ENCODE assay signal across 8 cellular contexts in the genomic region with DNA sequence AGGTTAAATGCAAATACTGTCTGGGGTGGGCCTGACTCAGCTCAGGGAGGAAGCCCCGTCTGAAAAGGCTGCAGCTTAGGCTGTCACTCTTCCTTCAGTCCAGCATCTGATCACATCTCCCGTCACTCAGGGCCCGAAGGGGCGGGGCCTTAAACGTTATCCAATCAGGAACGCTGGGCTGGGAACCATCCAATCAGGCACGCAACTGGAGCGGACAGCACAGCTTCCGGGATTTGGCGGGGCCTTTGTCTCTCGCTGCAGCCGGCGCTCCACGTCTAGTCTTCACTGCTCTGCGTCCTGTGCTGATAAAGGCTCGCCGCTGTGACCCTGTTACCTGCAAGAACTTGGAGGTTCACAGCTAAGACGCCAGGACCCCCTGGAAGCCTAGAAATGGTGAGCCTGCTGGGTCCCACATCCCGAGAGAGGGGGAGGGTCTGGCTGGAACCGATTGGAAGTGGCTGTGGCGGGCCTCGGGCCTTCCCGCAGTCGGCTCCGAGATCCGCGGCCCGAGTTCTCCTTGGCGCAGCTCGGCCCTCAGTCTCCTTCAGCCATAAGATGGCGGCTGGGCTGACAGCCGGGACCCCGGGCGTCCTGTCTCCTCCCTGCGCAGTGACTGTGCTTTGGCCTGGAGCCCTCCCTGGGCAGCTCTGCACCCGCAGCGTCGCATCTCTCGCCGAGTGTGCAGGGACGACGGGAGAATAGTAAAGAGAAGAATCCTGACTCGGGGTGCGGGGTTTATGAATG. TPM values are rescaled to one million over a fixed set of nuclear protein-coding genes. Genes with fewer than 3 reads are reported as not detected.
DNase-seq lines count a peak whose midpoint lies in the region; ATAC-seq and TF ChIP-seq lines count a peak whose summit lies in the region.

A gene (plus strand): TSS at position 248 of the 744 bp plus-strand sequence. CDS start 143 bp downstream, at position 391.

- BruUV-seq in Calu3 (replicated peaks; lab: Mats Ljungman, UMichigan): no TSS peak

- under 1% methylated on average over 44 of the region's 44 CpGs for WGBS in HUES64

- peak within 1 kb of the TSS; percentile 97 for H3K9ac ChIP-seq in HUES64 (ENCODE audit: low read depth, low read length)
- H3K9ac ChIP-seq in OCI-LY1 (ENCODE audit: low read length): peak within 1 kb of the TSS; percentile 87

- H3F3A ChIP-seq in OCI-LY1 (ENCODE audit: insufficient read depth, low read length): no peaks in the 10 kb centered on the region

- peaks cover 50% of the 10 kb centered on the region for H3K79me2 ChIP-seq in OCI-LY1 (ENCODE audit: insufficient read depth, low read length)

- intact Hi-C loops in Calu3 (cut with micrococcal nuclease; ENCODE audit: unreplicated experiment): no loop called here

- TF ChIP-seq CTCF in Calu3 (IDR thresholded peaks at IDR 0.05; ENCODE audit: unreplicated experiment) (no peak), OCI-LY1 (IDR thresholded peaks at IDR 0.05; ENCODE audit: low read length) (no peak), endothelial cell (IDR thresholded peaks at IDR 0.05; ENCODE audit: unreplicated experiment) (no peak), mesothelial cell of epicardium (IDR thresholded peaks at IDR 0.05; ENCODE audit: unreplicated experiment) (no peak)

- H3K9me3 Mint-ChIP-seq in Calu3 (ENCODE audit: low read depth, unreplicated experiment) (no peaks in the 10 kb centered on the region), endothelial cell (ENCODE audit: unreplicated experiment) (no peaks in the 10 kb centered on the region), mesothelial cell of epicardium (no peaks in the 10 kb centered on the region)

- CTCF ChIA-PET in Calu3 (lab: Charles Lee): no interaction called here

- H3K36me3 Mint-ChIP-seq in Calu3 (ENCODE audit: insufficient read depth, unreplicated experiment) (peaks cover 26% of the 10 kb centered on the region), endothelial cell (ENCODE audit: low read depth, unreplicated experiment) (peaks cover 8% of the 10 kb centered on the region), mesothelial cell of epicardium (peaks cover 6% of the 10 kb centered on the region)

- H3K27me3 Mint-ChIP-seq in Calu3 (ENCODE audit: unreplicated experiment): no peaks in the 10 kb centered on the region
- H3K27me3 Mint-ChIP-seq in endothelial cell (ENCODE audit: unreplicated experiment): no peaks in the 10 kb centered on the region
- no peaks in the 10 kb centered on the region for H3K27me3 Mint-ChIP-seq in mesothelial cell of epicardium (ENCODE audit: low read depth)

- H3K27me3 ChIP-seq in HUES64 (ENCODE audit: insufficient read depth, low read length) (no peaks in the 10 kb centered on the region), OCI-LY1 (ENCODE audit: insufficient read depth, low read length) (no peaks in the 10 kb centered on the region)

- H3K27ac Mint-ChIP-seq in Calu3 (ENCODE audit: unreplicated experiment) (peak within 1 kb of the TSS; percentile 91), endothelial cell (ENCODE audit: unreplicated experiment) (peak within 1 kb of the TSS; percentile 96), mesothelial cell of epicardium (peak within 1 kb of the TSS; percentile 99)

- H3K4me3 Mint-ChIP-seq in Calu3 (ENCODE audit: low read depth, unreplicated experiment): peak within 1 kb of the TSS; percentile 91
- H3K4me3 Mint-ChIP-seq in endothelial cell (ENCODE audit: unreplicated experiment): peak within 1 kb of the TSS; percentile 99
- H3K4me3 Mint-ChIP-seq in mesothelial cell of epicardium: peak within 1 kb of the TSS; percentile 97

- H3K4me1 ChIP-seq in HUES64 (ENCODE audit: insufficient read depth, low read length) (peaks cover 11% of the 10 kb centered on the region; the same call in 1 of the 2 replicates), OCI-LY1 (ENCODE audit: insufficient read depth, low read length, severe bottlenecking) (peaks cover 39% of the 10 kb centered on the region)

- H2AFZ ChIP-seq in OCI-LY1 (ENCODE audit: low read length): no peak within 1 kb of the TSS

- H3K36me3 ChIP-seq in HUES64 (ENCODE audit: insufficient read depth, low read length) (peaks cover 25% of the 10 kb centered on the region), OCI-LY1 (ENCODE audit: insufficient read depth, low read length) (peaks cover 46% of the 10 kb centered on the region)

- no peaks in the 10 kb centered on the region for H3K9me2 ChIP-seq in OCI-LY1 (ENCODE audit: low read depth, low read length)

- ATAC-seq in GM21447 (IDR thresholded peaks at IDR 0.05; ENCODE audit: unreplicated experiment): peak; percentile 100

- H3K4me2 ChIP-seq in OCI-LY1 (ENCODE audit: low read length): peak within 1 kb of the TSS; percentile 98

- H3K27ac ChIP-seq in HUES64 (ENCODE audit: low read depth, low read length) (peak within 1 kb of the TSS; percentile 96), OCI-LY1 (ENCODE audit: low read depth, low read length, poor library complexity, severe bottlenecking) (peak within 1 kb of the TSS; percentile 87)

- H3K4me1 Mint-ChIP-seq in Calu3 (ENCODE audit: low read depth, unreplicated experiment) (no peaks in the 10 kb centered on the region), endothelial cell (ENCODE audit: unreplicated experiment) (peaks cover 19% of the 10 kb centered on the region), mesothelial cell of epicardium (peaks cover 16% of the 10 kb centered on the region)

- DNase-seq in Calu3 (peak; percentile 93), endothelial cell (ENCODE audit: low spot score) (peak; percentile 95), mesothelial cell of epicardium (ENCODE audit: low spot score in 2 of 2, unreplicated experiment in 2 of 2) (peak; percentile 88 to 96)
- peak; percentile 94 for DNase-seq in activated CD8-positive, alpha-beta memory T cell treated with anti-CD3 and anti-CD28 coated beads, Interleukin-2, amount 50 U/mL, for 48 hours
- peak; percentile 93 for DNase-seq in stimulated activated CD8-positive, alpha-beta memory T cell treated with anti-CD3 and anti-CD28 coated beads, Interleukin-15, amount 100 ng/mL, for 48 hours (ENCODE audit: low read depth in 2 of 2)

- no peaks in the 10 kb centered on the region for H3K9me3 ChIP-seq in HUES64 (ENCODE audit: insufficient read depth, low read depth, low read length)
- no peaks in the 10 kb centered on the region for H3K9me3 ChIP-seq in OCI-LY1 (ENCODE audit: low read length)

- H3K4me3 ChIP-seq in HUES64 (ENCODE audit: low read length): peak within 1 kb of the TSS; percentile 86
- H3K4me3 ChIP-seq in OCI-LY1 (ENCODE audit: low read depth, low read length, poor library complexity, severe bottlenecking): peak within 1 kb of the TSS; percentile 86

- no peaks in the 10 kb centered on the region for H4K20me1 ChIP-seq in OCI-LY1 (ENCODE audit: insufficient read depth, low read length)

RNA-seq across cellular contexts. Expression of the gene that starts here (rescaled TPM):
- total RNA-seq in Calu3 (2022) (8.0 and 9.1 TPM in 2 replicates), endothelial cell (ENCODE audit: unreplicated experiment) (25.3 TPM), mesothelial cell of epicardium (17.0 to 19.0 TPM (median 17.3 TPM) in 3 replicates)
- 24.5 TPM for polyA plus RNA-seq in HUES64 (2013, experiment 1 of 2)
- 26.8 TPM for polyA plus RNA-seq in HUES64 (2013, experiment 2 of 2)

Comparison
In these comparisons a context has a peak if more than half of its experiments do, and no peak if none do; other contexts are left out.
1. Peak in every context shown above with its lines: DNase-seq, ATAC-seq, H3K4me3 ChIP-seq and H3K27ac ChIP-seq.